ENCODE assay signal across 18 cellular contexts in genomic region chr5:59709346-59709821, GRCh38.
DNase-seq lines count a peak whose midpoint lies in the region; ATAC-seq and TF ChIP-seq lines count a peak whose summit lies in the region.
"Had no signal": no experiment of that assay in that cellular context is flagged by ENCODE, and none has a peak within 500 bp of the region (broad histone marks: within the 10 kb centered on the region; RNA-seq: fewer than 3 reads in every experiment).

No MANE protein-coding gene starts in this region.

- CTCF ChIA-PET in CD8-positive, alpha-beta memory T cell (lab: Charles Lee) = no interaction called here

- peaks cover 16% of the 10 kb centered on the region for H3K9me3 ChIP-seq in mesodermal cell (ENCODE audit: control insufficient read depth, low read length)
- no peaks in the 10 kb centered on the region for H3K9me3 ChIP-seq in CD8-positive, alpha-beta memory T cell (ENCODE audit: low read length)
- H3K9me3 ChIP-seq: neutrophil had no signal

- no peaks in the 10 kb centered on the region for H3K27me3 ChIP-seq in CD8-positive, alpha-beta memory T cell (ENCODE audit: insufficient read depth, low read length, poor library complexity, severe bottlenecking)
- H3K27me3 ChIP-seq: heart right ventricle, neutrophil, spleen had no signal

- 14 to 60% methylated on average over 1 of the region's 4 CpGs for WGBS in mesodermal cell (ENCODE audit: insufficient coverage in 2 of 2), 2 experiments

- no peaks in the 10 kb centered on the region for H3K36me3 ChIP-seq in mesodermal cell (ENCODE audit: control insufficient read depth, insufficient read depth, low read length)
- H3K36me3 ChIP-seq in CD8-positive, alpha-beta memory T cell (ENCODE audit: insufficient read depth, low read length) = no peaks in the 10 kb centered on the region
- H3K36me3 ChIP-seq: heart right ventricle, neutrophil, spleen had no signal

- H3K36me3 Mint-ChIP-seq in progenitor cell of endocrine pancreas (ENCODE audit: insufficient read depth) = peaks cover 2% of the 10 kb centered on the region
- H3K36me3 Mint-ChIP-seq in CD8-positive, alpha-beta memory T cell = no peaks in the 10 kb centered on the region
- H3K36me3 Mint-ChIP-seq: activated naive CD8-positive, alpha-beta T cell had no signal

- no peak overlapping the region for H3K4me3 Mint-ChIP-seq in progenitor cell of endocrine pancreas (ENCODE audit: low read depth)
- H3K4me3 Mint-ChIP-seq in CD8-positive, alpha-beta memory T cell = no peak overlapping the region
- H3K4me3 Mint-ChIP-seq: activated B cell treated with CpG ODN at 0.5 μM for 24 hours; activated naive CD8-positive, alpha-beta T cell; stimulated activated naive CD8-positive, alpha-beta T cell treated with anti-CD3 and anti-CD28 coated beads, Interleukin-15, Interleukin-2, amounts not matched to agents 100 ng/mL and 50 ng/mL, for 24 hours had no signal

- no peak overlapping the region for H3K27ac Mint-ChIP-seq in progenitor cell of endocrine pancreas
- no peak overlapping the region for H3K27ac Mint-ChIP-seq in CD8-positive, alpha-beta memory T cell
- H3K27ac Mint-ChIP-seq: activated B cell treated with CpG ODN at 0.5 μM for 24 hours; activated naive CD8-positive, alpha-beta T cell; IgD-negative memory B cell; stimulated activated naive CD8-positive, alpha-beta T cell treated with anti-CD3 and anti-CD28 coated beads, Interleukin-15, Interleukin-2, amounts not matched to agents 100 ng/mL and 50 ng/mL, for 24 hours had no signal

- H3K27me3 Mint-ChIP-seq in progenitor cell of endocrine pancreas = peaks cover 3% of the 10 kb centered on the region
- H3K27me3 Mint-ChIP-seq in CD8-positive, alpha-beta memory T cell = peaks cover 0 to 2% of the 10 kb centered on the region in 2 donors
- H3K27me3 Mint-ChIP-seq: activated B cell treated with CpG ODN at 0.5 μM for 24 hours; activated naive CD8-positive, alpha-beta T cell; IgD-negative memory B cell; stimulated activated naive CD8-positive, alpha-beta T cell treated with anti-CD3 and anti-CD28 coated beads, Interleukin-15, Interleukin-2, amounts not matched to agents 100 ng/mL and 50 ng/mL, for 24 hours had no signal

- no peak for TF ChIP-seq CTCF in progenitor cell of endocrine pancreas (IDR thresholded peaks at IDR 0.05; ENCODE audit: unreplicated experiment)

- DNase-seq in EH (ENCODE audit: low read depth) = peak; percentile 11
- peak; percentile 11 for DNase-seq in KBM-7
- DNase-seq in ecto neural progenitor cell (ENCODE audit: low spot score) = peak; percentile 43
- no peak for DNase-seq in progenitor cell of endocrine pancreas (ENCODE audit: low spot score, unreplicated experiment)
- DNase-seq in CD8-positive, alpha-beta memory T cell = no peak
- DNase-seq: activated B cell treated with CpG ODN at 0.5 μM for 24 hours, cerebellar nuclear complex, NCI-H1417, spleen had no signal

- peaks cover 7% of the 10 kb centered on the region for H3K9me3 Mint-ChIP-seq in progenitor cell of endocrine pancreas (ENCODE audit: low read depth)
- peaks cover 0 to 8% (median 4%) of the 10 kb centered on the region in 5 donors for H3K9me3 Mint-ChIP-seq in CD8-positive, alpha-beta memory T cell
- H3K9me3 Mint-ChIP-seq: stimulated activated naive CD8-positive, alpha-beta T cell treated with anti-CD3 and anti-CD28 coated beads, Interleukin-15, Interleukin-2, amounts not matched to agents 100 ng/mL and 50 ng/mL, for 24 hours had no signal

- in situ Hi-C loops in KBM-7 (cut with MboI; ENCODE audit: low pct_unique_long_range_greater_than_20kb, low sequenced_read_pairs) = no loop called here

- no peak for ATAC-seq in GM21737 (IDR thresholded peaks at IDR 0.05; ENCODE audit: unreplicated experiment)
- ATAC-seq in activated CD4-positive, CD25-positive, alpha-beta regulatory T cell treated with anti-CD3 and anti-CD28 coated beads, Interleukin-2, amount 50 U/mL, for 24 hours = no peak
- ATAC-seq: heart right ventricle had no signal

- no peaks in the 10 kb centered on the region for H3K4me1 Mint-ChIP-seq in progenitor cell of endocrine pancreas (ENCODE audit: low read depth)
- H3K4me1 Mint-ChIP-seq in CD8-positive, alpha-beta memory T cell = no peaks in the 10 kb centered on the region

- peak overlapping the region; percentile 60 for H3K27ac ChIP-seq in mesodermal cell (ENCODE audit: low read depth, low read length, severe bottlenecking)
- H3K27ac ChIP-seq in CD8-positive, alpha-beta memory T cell (ENCODE audit: low read depth, low read length) = no peak overlapping the region
- H3K27ac ChIP-seq: heart right ventricle, neutrophil had no signal

- peaks cover 10% of the 10 kb centered on the region for H3K4me1 ChIP-seq in mesodermal cell (ENCODE audit: control insufficient read depth, insufficient read depth, low read length, poor library complexity, severe bottlenecking)
- H3K4me1 ChIP-seq in CD8-positive, alpha-beta memory T cell (ENCODE audit: insufficient read depth, low read length) = no peaks in the 10 kb centered on the region

- POLR2A ChIA-PET in CD8-positive, alpha-beta memory T cell (lab: Charles Lee) = no interaction called here

- no peak overlapping the region for H3K4me3 ChIP-seq in mesodermal cell (ENCODE audit: extremely low read depth, insufficient read depth, low read length, poor library complexity, severe bottlenecking)
- no peak overlapping the region for H3K4me3 ChIP-seq in CD8-positive, alpha-beta memory T cell (ENCODE audit: low read length)
- H3K4me3 ChIP-seq: heart right ventricle, lung, spleen had no signal

Comparison
In these comparisons a context has a peak if more than half of its experiments do, and no peak if none do; other contexts are left out.
1. DNase-seq: peak in EH (single experiment), KBM-7 (single experiment) and ecto neural progenitor cell (single experiment); none in progenitor cell of endocrine pancreas (single experiment) and CD8-positive, alpha-beta memory T cell (0 of 5).